ENCODE assay signal across 8 cellular contexts in the genomic region with DNA sequence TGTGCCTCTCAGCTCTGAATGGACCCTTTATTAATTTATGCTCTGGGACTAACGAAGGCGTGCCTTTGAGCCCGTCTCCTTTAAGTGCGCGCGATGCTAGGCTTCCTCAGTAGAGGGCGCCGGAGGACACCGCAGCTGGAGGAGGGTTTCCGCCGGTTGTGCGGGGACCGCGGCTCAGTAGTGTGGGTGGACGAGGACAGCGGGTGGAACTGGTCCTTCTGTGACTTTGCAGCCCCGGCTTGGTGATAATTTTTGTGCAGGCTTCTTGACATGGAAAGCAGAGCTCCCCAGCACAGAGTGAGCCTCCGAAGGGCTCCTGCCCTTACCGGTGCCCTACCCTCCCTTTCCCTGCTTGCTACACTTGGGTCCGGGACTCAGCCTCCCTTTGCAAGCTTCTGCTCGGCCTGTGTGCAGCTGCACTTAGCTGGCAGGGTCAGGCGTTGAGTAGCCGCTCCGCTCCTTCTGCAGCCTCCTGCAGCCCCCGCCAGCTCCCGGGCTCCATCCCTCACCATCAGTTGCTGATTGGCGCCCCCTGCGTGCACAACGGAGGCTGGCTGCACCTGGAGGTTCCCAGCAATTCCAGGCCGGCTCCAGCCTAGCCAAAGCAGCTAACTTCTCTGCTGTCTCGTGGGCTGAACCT. TPM values are rescaled to one million over a fixed set of nuclear protein-coding genes. Genes with fewer than 3 reads are reported as not detected.
DNase-seq lines count a peak whose midpoint lies in the region; ATAC-seq lines count a peak whose summit lies in the region.

No MANE protein-coding gene starts in this region.

- CTCF ChIA-PET in CD4-positive, alpha-beta memory T cell (lab: Charles Lee; ENCODE audit: partially characterized antibody): interaction anchor here (0.7 to 5.3 kb wide), 23 partner anchors 11 to 2000 kb away, joined by 3 to 74 read pairs (median 4); partner anchors contain the start of gene BOD1L1

- no peaks in the 10 kb centered on the region for H3K9me3 Mint-ChIP-seq in CD4-positive, alpha-beta memory T cell

- POLR2A ChIA-PET in CD4-positive, alpha-beta memory T cell (lab: Charles Lee; ENCODE audit: partially characterized antibody): interaction anchor here (0.6 to 2.5 kb wide), 3 partner anchors 12 to 1349 kb away, joined by 3 to 18 read pairs (median 3); partner anchors contain the start of gene BOD1L1

- peaks cover 8 to 19% (median 11%) of the 10 kb centered on the region in 4 donors for H3K4me1 Mint-ChIP-seq in CD4-positive, alpha-beta memory T cell

- H3K4me1 ChIP-seq in CD4-positive, alpha-beta memory T cell (ENCODE audit: insufficient read depth, low read length): peaks cover 7% of the 10 kb centered on the region

- peak; percentile 67 to 74 (median 70) for DNase-seq in CD4-positive, alpha-beta memory T cell
- DNase-seq in NOMO-1 treated with DMSO at 0.1 percent for 48 hours (lab: John Stamatoyannopoulos, UW; ENCODE audit: unreplicated experiment) (peak; percentile 60), activated T-cell treated with anti-CD3 and anti-CD28 coated beads for 1 hour (ENCODE audit: low read depth) (peak; percentile 74), epidermal melanocyte (ENCODE audit: insufficient read length, low spot score) (peak; percentile 57), midbrain (lab: John Stamatoyannopoulos, UW) (peak; percentile 91)
- DNase-seq in stimulated activated CD8-positive, alpha-beta memory T cell treated with anti-CD3 and anti-CD28 coated beads, Interleukin-15, amount 100 ng/mL, for 48 hours (ENCODE audit: low read depth in 2 of 2): peak; percentile 59 to 69

- peak overlapping the region; percentile 76 to 82 for H3K4me3 ChIP-seq in CD4-positive, alpha-beta memory T cell (ENCODE audit: low read length in 2 of 2)

- H3K27ac ChIP-seq in CD4-positive, alpha-beta memory T cell (ENCODE audit: low read depth, low read length): no peak overlapping the region

- no peaks in the 10 kb centered on the region for H3K9me3 ChIP-seq in CD4-positive, alpha-beta memory T cell (ENCODE audit: control insufficient read depth in 1 of 2, low read length in 2 of 2)

- H3K27me3 ChIP-seq in CD4-positive, alpha-beta memory T cell (ENCODE audit: insufficient read depth, low read length): no peaks in the 10 kb centered on the region

- peak overlapping the region; percentile 89 to 94 (median 90) for H3K4me3 Mint-ChIP-seq in CD4-positive, alpha-beta memory T cell

- intact Hi-C loops in CD4-positive, alpha-beta memory T cell (cut with micrococcal nuclease): loop anchor here (1.0 to 5.0 kb wide), 3 partner anchors 26 to 1353 kb away; no protein-coding TSS in a partner anchor

- peak overlapping the region in 3 of 7 donors; percentile 49 to 74 (median 63) for H3K27ac Mint-ChIP-seq in CD4-positive, alpha-beta memory T cell

- H3K36me3 Mint-ChIP-seq in CD4-positive, alpha-beta memory T cell: no peaks in the 10 kb centered on the region

- no peaks in the 10 kb centered on the region for H3K36me3 ChIP-seq in CD4-positive, alpha-beta memory T cell (ENCODE audit: insufficient read depth, low read length)

- ATAC-seq in GM19455 (IDR thresholded peaks at IDR 0.05; ENCODE audit: unreplicated experiment) (peak; percentile 92), HG03565 (IDR thresholded peaks at IDR 0.05; ENCODE audit: unreplicated experiment) (peak; percentile 84)

- H3K27me3 Mint-ChIP-seq in CD4-positive, alpha-beta memory T cell: peaks cover 6 to 13% of the 10 kb centered on the region in 2 donors

RNA-seq across cellular contexts. Expression of gene BOD1L1, which starts 26.8 kb away (rescaled TPM):
- total RNA-seq in CD4-positive, alpha-beta memory T cell: 10 to 100 TPM; 67.8 to 72.3 TPM
- polyA plus RNA-seq in CD4-positive, alpha-beta memory T cell: 1 to 10 TPM in 1 of 2 donors, under 1 TPM in 1; 0.86 to 6.7 TPM
